ENCODE assay signal across 34 cellular contexts in the genomic region with DNA sequence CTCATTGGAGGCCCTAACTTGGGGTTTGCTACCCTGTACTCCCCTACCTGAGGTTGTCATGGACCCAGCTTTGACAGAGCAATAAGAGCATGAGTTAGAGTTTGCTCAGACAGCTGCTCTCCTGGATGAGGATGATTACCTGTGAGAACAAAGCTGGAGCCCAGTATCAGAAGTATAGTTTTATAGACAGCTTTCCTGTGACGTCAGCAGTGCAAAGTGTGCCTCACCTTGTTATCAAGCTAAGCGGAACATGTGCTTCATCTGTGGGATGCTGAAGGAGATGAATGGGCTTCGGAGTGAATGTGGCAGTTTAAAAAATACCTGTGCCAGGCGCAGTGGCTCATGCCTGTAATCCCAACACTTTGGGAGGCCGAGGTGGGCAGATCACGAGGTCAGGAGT.
"Had no signal": no experiment of that assay in that cellular context is flagged by ENCODE, and none has a peak within 500 bp of the region (broad histone marks: within the 10 kb centered on the region; RNA-seq: fewer than 3 reads in every experiment).

No MANE protein-coding gene starts in this region.

- H3K4me2 ChIP-seq: KMS-11, SK-N-SH had no signal

- H3K9ac ChIP-seq: KMS-11, SK-N-SH had no signal

- H3K4me3 ChIP-seq: cardiac muscle cell, Peyer's patch, SJSA1 had no signal

- H3K27me3 ChIP-seq: brain microvascular endothelial cell, cardiac muscle cell, Peyer's patch, SJSA1 had no signal

- H3K36me3 ChIP-seq: brain microvascular endothelial cell, cardiac muscle cell, Peyer's patch, SJSA1 had no signal

- ATAC-seq: activated CD4-positive, alpha-beta T cell treated with anti-CD3 and anti-CD28 coated beads for 36 hours; activated CD4-positive, CD25-positive, alpha-beta regulatory T cell treated with anti-CD3 and anti-CD28 coated beads, Interleukin-2, amount 50 U/mL, for 24 hours; activated CD8-positive, alpha-beta T cell treated with anti-CD3 and anti-CD28 coated beads, Interleukin-2, amount 10 ng/mL, durations not matched to agents 7 days and 5 days; WTC11 had no signal

- H3K27ac ChIP-seq: brain microvascular endothelial cell, cardiac muscle cell, KMS-11, Peyer's patch, SJSA1 had no signal

- FAIRE-seq: TTC549 had no signal

- H3K9me3 ChIP-seq: Peyer's patch, SJSA1, SK-N-SH had no signal

- DNase-seq: activated CD4-positive, alpha-beta T cell treated with anti-CD3 and anti-CD28 coated beads for 36 hours; activated CD4-positive, alpha-beta T cell treated with anti-CD3 and anti-CD28 coated beads, Interleukin-2, amount 10 ng/mL, durations not matched to agents 7 days and 5 days; activated CD4-positive, alpha-beta T cell treated with anti-CD3 and anti-CD28 coated beads, Interleukin-2, amount 50 U/mL, for 48 hours; activated CD8-positive, alpha-beta memory T cell treated with anti-CD3 and anti-CD28 coated beads, Interleukin-2, amount 50 U/mL, for 4 hours; activated CD8-positive, alpha-beta T cell treated with anti-CD3 and anti-CD28 coated beads, Interleukin-2, amount 10 ng/mL, durations not matched to agents 7 days and 5 days; activated effector memory CD4-positive, alpha-beta T cell treated with Interleukin-2 at 50 U/mL for 16 hours; activated naive CD4-positive, alpha-beta T cell treated with anti-CD3 and anti-CD28 coated beads, Interleukin-2, amount 50 U/mL, for 16 hours; activated naive CD8-positive, alpha-beta T cell treated with anti-CD3 and anti-CD28 coated beads for 36 hours; activated T-cell treated with anti-CD3 and anti-CD28 coated beads, Interleukin-2, amount 50 U/mL, for 48 hours; amniotic stem cell; aorta; brain microvascular endothelial cell; MM.1S; MV-4-11; NCI-H1092; NCI-H1436 treated with DMSO at 0.1 percent for 48 hours; NCI-H1694 treated with DMSO at 0.1 percent for 48 hours; NCI-H2029; NCI-H2107; NCI-H2171; NCI-H446; NCI-H510A treated with DMSO at 0.1 percent for 48 hours; NCI-H526 treated with DMSO at 0.1 percent for 48 hours; NCI-H774; Peyer's patch; RPMI8226; SHP77 treated with DMSO at 0.1 percent for 48 hours; SK-N-SH had no signal
